Comparison of ENCODE assay signal across 9 cellular contexts in the genomic region with DNA sequence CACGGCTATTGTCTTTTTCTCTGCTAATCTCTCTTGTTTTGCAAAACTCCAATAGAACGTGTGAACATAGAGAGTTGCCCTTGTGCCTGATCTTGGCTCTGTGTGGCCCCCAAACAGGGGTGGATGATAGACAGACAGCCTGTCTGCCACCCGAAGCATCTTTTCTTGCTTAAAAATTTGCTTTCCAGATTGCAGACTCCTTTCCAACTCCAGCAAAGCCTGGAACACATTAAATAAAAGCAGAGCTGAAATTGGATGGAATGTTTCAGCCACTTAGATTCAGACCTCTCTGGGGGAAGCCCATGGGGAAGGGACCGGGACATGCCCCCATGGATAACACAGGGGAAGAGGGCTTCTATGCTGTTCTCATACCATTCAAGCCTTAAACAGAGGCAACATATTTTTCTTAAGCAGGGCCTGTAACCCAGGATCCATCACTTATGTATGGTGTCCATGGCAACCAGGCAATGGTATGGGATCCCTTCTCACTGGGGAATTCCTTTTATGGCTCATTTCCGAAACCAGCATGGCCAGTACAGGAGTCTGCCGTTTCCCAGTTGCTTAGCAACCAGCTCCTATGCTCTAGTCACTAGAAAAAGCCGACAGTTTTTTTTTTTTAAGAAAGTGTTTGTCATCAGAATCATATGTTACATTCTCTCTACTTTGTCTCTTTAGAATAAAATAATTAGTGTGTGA.
A peak's percentile ranks its signal among the peaks of the same experiment; 100 is the strongest.
DNase-seq lines count a peak whose midpoint lies in the region; ATAC-seq and TF ChIP-seq lines count a peak whose summit lies in the region.
"Had no signal": no experiment of that assay in that cellular context is flagged by ENCODE, and none has a peak within 500 bp of the region (broad histone marks: within the 10 kb centered on the region; RNA-seq: fewer than 3 reads in every experiment).

No MANE protein-coding gene starts in this region.

- no peak for TF ChIP-seq CTCF in chondrocyte (IDR thresholded peaks at IDR 0.05)
- no peak for TF ChIP-seq CTCF in Peyer's patch (IDR thresholded peaks at IDR 0.05)
- TF ChIP-seq CTCF in tibial artery (IDR thresholded peaks at IDR 0.05): no peak

- H3K4me1 Mint-ChIP-seq in chondrocyte (ENCODE audit: low read depth): peaks cover 10% of the 10 kb centered on the region
- H3K4me1 Mint-ChIP-seq in activated T-cell treated with anti-CD3 and anti-CD28 coated beads, Interleukin-2, amount 50 U/mL, for 72 hours (ENCODE audit: low read depth): no peaks in the 10 kb centered on the region
- peaks cover 0 to 2% (median 0%) of the 10 kb centered on the region in 4 donors for H3K4me1 Mint-ChIP-seq in CD4-positive, alpha-beta memory T cell
- H3K4me1 Mint-ChIP-seq: naive B cell had no signal

- intact Hi-C loops in CD4-positive, alpha-beta memory T cell (cut with micrococcal nuclease): no loop called here
- intact Hi-C loops in tibial artery (cut with DNase I; ENCODE audit: low total_unique reads): no loop called here

- H3K36me3 ChIP-seq in Peyer's patch (no peaks in the 10 kb centered on the region), tibial artery (no peaks in the 10 kb centered on the region)
- H3K36me3 ChIP-seq in CD4-positive, alpha-beta memory T cell (ENCODE audit: insufficient read depth, low read length): no peaks in the 10 kb centered on the region

- no peak overlapping the region for H3K27ac ChIP-seq in Peyer's patch
- no peak overlapping the region for H3K27ac ChIP-seq in CD4-positive, alpha-beta memory T cell (ENCODE audit: low read depth, low read length)
- no peak overlapping the region for H3K27ac ChIP-seq in tibial artery

- H3K4me3 ChIP-seq in Peyer's patch (no peak overlapping the region), tibial artery (no peak overlapping the region)
- H3K4me3 ChIP-seq in CD4-positive, alpha-beta memory T cell (ENCODE audit: low read length in 2 of 2): no peak overlapping the region

- POLR2A ChIA-PET in CD4-positive, alpha-beta memory T cell (lab: Charles Lee; ENCODE audit: partially characterized antibody): no interaction called here

- H3K27me3 ChIP-seq in Peyer's patch: no peaks in the 10 kb centered on the region
- H3K27me3 ChIP-seq in CD4-positive, alpha-beta memory T cell (ENCODE audit: insufficient read depth, low read length): peaks cover 4% of the 10 kb centered on the region
- H3K27me3 ChIP-seq in tibial artery: peaks cover 0 to 7% of the 10 kb centered on the region in 2 donors

- CTCF ChIA-PET in CD4-positive, alpha-beta memory T cell (lab: Charles Lee; ENCODE audit: partially characterized antibody): no interaction called here

- H3K9me3 ChIP-seq in Peyer's patch: no peaks in the 10 kb centered on the region
- no peaks in the 10 kb centered on the region for H3K9me3 ChIP-seq in CD4-positive, alpha-beta memory T cell (ENCODE audit: control insufficient read depth in 1 of 2, low read length in 2 of 2)
- no peaks in the 10 kb centered on the region for H3K9me3 ChIP-seq in tibial artery

- no peak for TF ChIP-seq POLR2A in Peyer's patch (IDR thresholded peaks at IDR 0.05)

- DNase-seq in Daoy (ENCODE audit: low read depth): peak; percentile 72
- DNase-seq in NCI-H2171 treated with DMSO at 0.1 percent for 48 hours (lab: John Stamatoyannopoulos, UW): peak; percentile 95
- no peak for DNase-seq in chondrocyte (ENCODE audit: low spot score)
- DNase-seq in middle frontal gyrus (ENCODE audit: extremely low spot score, low spot score): peak; percentile 24
- DNase-seq in Peyer's patch: no peak
- no peak for DNase-seq in activated T-cell treated with anti-CD3 and anti-CD28 coated beads, Interleukin-2, amount 50 U/mL, for 72 hours
- DNase-seq in CD4-positive, alpha-beta memory T cell: no peak
- DNase-seq in tibial artery: no peak
- DNase-seq: naive B cell had no signal

- peaks cover 2% of the 10 kb centered on the region for H3K27me3 Mint-ChIP-seq in chondrocyte (ENCODE audit: low read depth)
- H3K27me3 Mint-ChIP-seq in activated T-cell treated with anti-CD3 and anti-CD28 coated beads, Interleukin-2, amount 50 U/mL, for 72 hours (ENCODE audit: low read depth): peaks cover 29% of the 10 kb centered on the region
- H3K27me3 Mint-ChIP-seq in CD4-positive, alpha-beta memory T cell: peaks cover 10 to 23% of the 10 kb centered on the region in 2 donors

- H3K36me3 Mint-ChIP-seq in chondrocyte (ENCODE audit: low read depth): no peaks in the 10 kb centered on the region
- H3K36me3 Mint-ChIP-seq in activated T-cell treated with anti-CD3 and anti-CD28 coated beads, Interleukin-2, amount 50 U/mL, for 72 hours (ENCODE audit: insufficient read depth in 2 of 2): no peaks in the 10 kb centered on the region
- no peaks in the 10 kb centered on the region for H3K36me3 Mint-ChIP-seq in CD4-positive, alpha-beta memory T cell
- H3K36me3 Mint-ChIP-seq: naive B cell had no signal

- H3K4me3 Mint-ChIP-seq in chondrocyte (ENCODE audit: unreplicated experiment): peak overlapping the region; percentile 0
- no peak overlapping the region for H3K4me3 Mint-ChIP-seq in activated T-cell treated with anti-CD3 and anti-CD28 coated beads, Interleukin-2, amount 50 U/mL, for 72 hours
- H3K4me3 Mint-ChIP-seq in CD4-positive, alpha-beta memory T cell: no peak overlapping the region
- H3K4me3 Mint-ChIP-seq: naive B cell had no signal

- peak overlapping the region; percentile 69 for H3K27ac Mint-ChIP-seq in chondrocyte (ENCODE audit: unreplicated experiment)
- H3K27ac Mint-ChIP-seq in activated T-cell treated with anti-CD3 and anti-CD28 coated beads, Interleukin-2, amount 50 U/mL, for 72 hours: no peak overlapping the region
- no peak overlapping the region for H3K27ac Mint-ChIP-seq in CD4-positive, alpha-beta memory T cell

- no peak for ATAC-seq in activated T-cell treated with anti-CD3 and anti-CD28 coated beads, Interleukin-2, amount 50 U/mL, for 72 hours (replicated peaks in 1 of 2)

- no peaks in the 10 kb centered on the region for H3K4me1 ChIP-seq in Peyer's patch
- H3K4me1 ChIP-seq in CD4-positive, alpha-beta memory T cell (ENCODE audit: insufficient read depth, low read length): no peaks in the 10 kb centered on the region
- H3K4me1 ChIP-seq in tibial artery: no peaks in the 10 kb centered on the region

- no peaks in the 10 kb centered on the region for H3K9me3 Mint-ChIP-seq in chondrocyte (ENCODE audit: low read depth)
- no peaks in the 10 kb centered on the region for H3K9me3 Mint-ChIP-seq in activated T-cell treated with anti-CD3 and anti-CD28 coated beads, Interleukin-2, amount 50 U/mL, for 72 hours
- H3K9me3 Mint-ChIP-seq in CD4-positive, alpha-beta memory T cell: peaks cover 0 to 5% (median 0%) of the 10 kb centered on the region in 8 donors

Comparison
In these comparisons a context has a peak if more than half of its experiments do, and no peak if none do; other contexts are left out.
1. DNase-seq: peak in Daoy (single experiment), NCI-H2171 treated with DMSO at 0.1 percent for 48 hours (single experiment) and middle frontal gyrus (single experiment); none in chondrocyte (single experiment), Peyer's patch (0 of 3), activated T-cell treated with anti-CD3 and anti-CD28 coated beads, Interleukin-2, amount 50 U/mL, for 72 hours (0 of 2), CD4-positive, alpha-beta memory T cell (0 of 5) and tibial artery (0 of 2).